In the genomic region with DNA sequence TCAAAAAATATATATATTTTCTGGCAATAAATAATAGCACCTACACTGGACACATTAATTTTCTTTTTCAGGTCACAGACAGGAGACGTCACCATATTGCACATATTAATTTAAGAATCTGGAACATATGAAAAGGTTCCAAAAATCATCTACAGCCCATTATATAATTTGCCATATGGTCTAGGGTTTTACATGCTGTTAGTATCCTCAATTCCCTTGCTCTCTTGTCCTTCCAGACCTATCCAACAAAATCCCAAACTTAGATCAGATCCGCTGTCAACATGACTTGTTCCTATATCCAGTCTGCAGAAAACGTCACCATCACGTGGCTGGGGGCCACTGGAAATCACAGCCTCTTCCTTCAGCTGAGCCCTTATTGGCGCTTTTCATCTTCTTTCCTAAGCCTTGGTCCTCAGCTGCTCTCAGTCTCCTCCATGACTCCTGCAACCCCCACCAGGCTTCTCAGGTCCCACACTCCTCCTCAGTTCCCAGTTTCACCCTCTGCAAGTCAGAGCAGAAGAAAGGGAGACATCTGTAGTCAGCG, we compare ENCODE assay signal across 26 cellular contexts.
"Had no signal": no experiment of that assay in that cellular context is flagged by ENCODE, and none has a peak within 500 bp of the region (broad histone marks: within the 10 kb centered on the region; RNA-seq: fewer than 3 reads in every experiment).

No MANE protein-coding gene starts in this region.

- H3K4me1 ChIP-seq: right atrium auricular region, right lobe of liver, thyroid gland, transverse colon, upper lobe of right lung had no signal

- H3K9ac ChIP-seq: neural progenitor cell had no signal

- H3K4me2 ChIP-seq: neural progenitor cell, smooth muscle cell had no signal

- H3K27me3 ChIP-seq: neural progenitor cell, neutrophil, ovary, right atrium auricular region, right lobe of liver, testis, thyroid gland, transverse colon, upper lobe of right lung had no signal

- H3K36me3 Mint-ChIP-seq: mesothelial cell of epicardium; natural killer cell; neural progenitor cell; stimulated activated memory B cell treated with anti-CD40 and anti-IgM and Interleukin-4, amounts not matched to agents 10 μg/mL and 1 μg/mL and 100 μg/mL, for 72 hours had no signal

- H2AFZ ChIP-seq: neural progenitor cell had no signal

- DNase-seq: islet precursor cell; left ventricle myocardium inferior; mesendoderm; naive B cell; natural killer cell; nephron progenitor cell; ovary; right lobe of liver; stimulated activated CD4-positive, alpha-beta T cell treated with anti-CD3 and anti-CD28 coated beads, Interleukin-1b, Interleukin-23, amount 100 ng/mL, for 48 hours; stimulated activated CD4-positive, alpha-beta T cell treated with anti-CD3 and anti-CD28 coated beads, Interleukin-2, amount 100 ng/mL, for 48 hours; stimulated activated CD4-positive, alpha-beta T cell treated with anti-CD3 and anti-CD28 coated beads, Interleukin-4, amount 100 ng/mL, for 4 hours; stimulated activated CD8-positive, alpha-beta memory T cell treated with anti-CD3 and anti-CD28 coated beads, Interleukin-4, amount 100 ng/mL, for 48 hours; stimulated activated naive CD4-positive, alpha-beta T cell treated with Interleukin-2 at 50 U/mL for 16 hours; stimulated activated naive CD8-positive, alpha-beta T cell treated with anti-CD3 and anti-CD28 coated beads, Interleukin-15, amount 100 ng/mL, for 72 hours; testis; thyroid gland; transverse colon; upper lobe of right lung had no signal

- H3K9me3 ChIP-seq: neutrophil, ovary, right atrium auricular region, right lobe of liver, testis, thyroid gland, transverse colon, upper lobe of right lung had no signal

- H3K4me3 ChIP-seq: left ventricle myocardium inferior, lung, neural progenitor cell, ovary, right atrium auricular region, right lobe of liver, smooth muscle cell, testis, thyroid gland, transverse colon, upper lobe of right lung had no signal

- H3K4me1 Mint-ChIP-seq: naive B cell; natural killer cell; stimulated activated memory B cell treated with anti-CD40 and anti-IgM and Interleukin-4, amounts not matched to agents 10 μg/mL and 1 μg/mL and 100 μg/mL, for 72 hours; stimulated activated naive CD8-positive, alpha-beta T cell treated with anti-CD3 and anti-CD28 coated beads, Interleukin-15, amount 100 ng/mL, for 72 hours had no signal

- H3K4me3 Mint-ChIP-seq: mesothelial cell of epicardium; naive B cell; natural killer cell; nephron progenitor cell; neural progenitor cell; stimulated activated memory B cell treated with anti-CD40 and anti-IgM and Interleukin-4, amounts not matched to agents 10 μg/mL and 1 μg/mL and 100 μg/mL, for 72 hours; stimulated activated naive CD8-positive, alpha-beta T cell treated with anti-CD3 and anti-CD28 coated beads, Interleukin-15, amount 100 ng/mL, for 72 hours had no signal

- H3K27me3 Mint-ChIP-seq: stimulated activated naive CD8-positive, alpha-beta T cell treated with anti-CD3 and anti-CD28 coated beads, Interleukin-15, amount 100 ng/mL, for 72 hours had no signal

- H3K36me3 ChIP-seq: left ventricle myocardium inferior, neural progenitor cell, neutrophil, ovary, right atrium auricular region, right lobe of liver, thyroid gland, transverse colon, upper lobe of right lung had no signal

- H3K27ac Mint-ChIP-seq: mesothelial cell of epicardium; natural killer cell; nephron progenitor cell; neural progenitor cell; progenitor cell of endocrine pancreas; stimulated activated memory B cell treated with anti-CD40 and anti-IgM and Interleukin-4, amounts not matched to agents 10 μg/mL and 1 μg/mL and 100 μg/mL, for 72 hours; stimulated activated naive CD8-positive, alpha-beta T cell treated with anti-CD3 and anti-CD28 coated beads, Interleukin-15, amount 100 ng/mL, for 72 hours had no signal

- H3K27ac ChIP-seq: left ventricle myocardium inferior, neural progenitor cell, neutrophil, ovary, right atrium auricular region, right lobe of liver, testis, thyroid gland, transverse colon, upper lobe of right lung had no signal

- ATAC-seq: right lobe of liver; stimulated activated memory B cell treated with anti-CD40 and anti-IgM and Interleukin-4, amounts not matched to agents 10 μg/mL and 1 μg/mL and 100 μg/mL, for 72 hours; stimulated activated naive CD8-positive, alpha-beta T cell treated with anti-CD3 and anti-CD28 coated beads, Interleukin-15, amount 100 ng/mL, for 72 hours; upper lobe of right lung had no signal
